8 cellular contexts compared by ENCODE assay signal in genomic region chr16:81313731-81314602, GRCh38. TPM values are rescaled to one million over a fixed set of nuclear protein-coding genes. Genes with fewer than 3 reads are reported as not detected.
A peak's percentile ranks its signal among the peaks of the same experiment; 100 is the strongest.
DNase-seq lines count a peak whose midpoint lies in the region; ATAC-seq and TF ChIP-seq lines count a peak whose summit lies in the region.

No MANE protein-coding gene starts in this region.

- 2% methylated on average over 16 of the region's 16 CpGs for WGBS in hepatocyte (ENCODE audit: low lambda C conversion rate, missing lambda C conversion rate)

- TF ChIP-seq CTCF in WERI-Rb-1 (IDR thresholded peaks at IDR 0.05; ENCODE audit: low read depth, low read length), result no peak
- TF ChIP-seq CTCF in hepatocyte (IDR thresholded peaks at IDR 0.05; ENCODE audit: poor library complexity), result no peak

- peaks cover 67% of the 10 kb centered on the region for H3K79me2 ChIP-seq in hepatocyte

- H3K36me3 ChIP-seq in WERI-Rb-1, result no peaks in the 10 kb centered on the region
- no peaks in the 10 kb centered on the region for H3K36me3 ChIP-seq in hepatocyte (replicated peaks; ENCODE audit: insufficient read depth, low read depth)

- no peaks in the 10 kb centered on the region for H3K27me3 Mint-ChIP-seq in activated CD4-positive, alpha-beta T cell treated with anti-CD3 and anti-CD28 coated beads, Interleukin-2, amount 10 ng/mL, durations not matched to agents 7 days and 5 days

- no peak for ATAC-seq in GM21528 (IDR thresholded peaks at IDR 0.05; ENCODE audit: low FRiP score, unreplicated experiment)

- H3K4me3 Mint-ChIP-seq in activated CD4-positive, alpha-beta T cell treated with anti-CD3 and anti-CD28 coated beads, Interleukin-2, amount 10 ng/mL, durations not matched to agents 7 days and 5 days, result peak overlapping the region; percentile 89

- H3K4me1 ChIP-seq in hepatocyte (ENCODE audit: insufficient read depth), result peaks cover 12% of the 10 kb centered on the region

- H3K9me3 ChIP-seq in WERI-Rb-1 (ENCODE audit: severe bottlenecking) (no peaks in the 10 kb centered on the region), hepatocyte (ENCODE audit: low read depth) (no peaks in the 10 kb centered on the region)

- no peaks in the 10 kb centered on the region for H3K9me2 ChIP-seq in hepatocyte (replicated peaks; ENCODE audit: insufficient read depth)

- peak overlapping the region; percentile 29 for H3K27ac ChIP-seq in WERI-Rb-1
- peak overlapping the region; percentile 80 for H3K27ac ChIP-seq in hepatocyte

- H3K4me3 ChIP-seq in WERI-Rb-1 (ENCODE audit: low read depth, low read length) (peak overlapping the region; percentile 60), hepatocyte (peak overlapping the region; percentile 84), skeletal muscle cell (ENCODE audit: low read depth, low read length) (peak overlapping the region; percentile 90)

- peak overlapping the region; percentile 67 for H2AFZ ChIP-seq in hepatocyte

- DNase-seq in activated CD4-positive, alpha-beta T cell treated with anti-CD3 and anti-CD28 coated beads, Interleukin-2, amount 10 ng/mL, durations not matched to agents 7 days and 5 days, result peak; percentile 8
- no peak for DNase-seq in activated CD4-positive, alpha-beta T cell treated with anti-CD3 and anti-CD28 coated beads for 4 hours
- no peak for DNase-seq in WERI-Rb-1
- DNase-seq in hepatocyte (ENCODE audit: low spot score), result no peak
- DNase-seq in skeletal muscle cell (ENCODE audit: low read depth), result no peak
- DNase-seq in GOT3 (lab: John Stamatoyannopoulos, UW), result no peak
- DNase-seq in NCI-H2107 (lab: John Stamatoyannopoulos, UW), result no peak

- no peaks in the 10 kb centered on the region for H3K9me3 Mint-ChIP-seq in activated CD4-positive, alpha-beta T cell treated with anti-CD3 and anti-CD28 coated beads, Interleukin-2, amount 10 ng/mL, durations not matched to agents 7 days and 5 days

- H3K27me3 ChIP-seq in WERI-Rb-1 (ENCODE audit: insufficient read depth, low read depth, severe bottlenecking) (no peaks in the 10 kb centered on the region), hepatocyte (no peaks in the 10 kb centered on the region)

- H4K20me1 ChIP-seq in hepatocyte (ENCODE audit: insufficient read depth, poor library complexity, severe bottlenecking), result no peaks in the 10 kb centered on the region

- POLR2A ChIA-PET in activated CD4-positive, alpha-beta T cell treated with anti-CD3 and anti-CD28 coated beads, Interleukin-2, amount 10 ng/mL, durations not matched to agents 7 days and 5 days (lab: Charles Lee), result interaction anchor here (0.7 kb wide), 1 partner anchor 58 kb away, joined by 6 read pairs; no protein-coding TSS in a partner anchor

- H3K4me2 ChIP-seq in hepatocyte, result peak overlapping the region; percentile 83

- peak overlapping the region; percentile 94 for H3K27ac Mint-ChIP-seq in activated CD4-positive, alpha-beta T cell treated with anti-CD3 and anti-CD28 coated beads, Interleukin-2, amount 10 ng/mL, durations not matched to agents 7 days and 5 days

- H3K4me1 Mint-ChIP-seq in activated CD4-positive, alpha-beta T cell treated with anti-CD3 and anti-CD28 coated beads, Interleukin-2, amount 10 ng/mL, durations not matched to agents 7 days and 5 days, result peaks cover 48% of the 10 kb centered on the region

- peaks cover 13% of the 10 kb centered on the region for H3K36me3 Mint-ChIP-seq in activated CD4-positive, alpha-beta T cell treated with anti-CD3 and anti-CD28 coated beads, Interleukin-2, amount 10 ng/mL, durations not matched to agents 7 days and 5 days (ENCODE audit: low read depth)

- CTCF ChIA-PET in activated CD4-positive, alpha-beta T cell treated with anti-CD3 and anti-CD28 coated beads, Interleukin-2, amount 10 ng/mL, durations not matched to agents 7 days and 5 days (lab: Charles Lee), result interaction anchor here (0.6 to 1.5 kb wide), 5 partner anchors 8 to 416 kb away, joined by 3 to 4 read pairs (median 3); no protein-coding TSS in a partner anchor

RNA-seq across cellular contexts. Expression of gene GAN, which starts 0.8 kb away (rescaled TPM):
- 1 to 10 TPM; 6.3 to 6.9 TPM for total RNA-seq in activated CD4-positive, alpha-beta T cell treated with anti-CD3 and anti-CD28 coated beads, Interleukin-2, amount 10 ng/mL, durations not matched to agents 7 days and 5 days
- total RNA-seq in hepatocyte, result 10.9 TPM in 2 replicates
- 2.1 and 3.4 TPM in 2 replicates for polyA plus RNA-seq in hepatocyte
